ENCODE assay signal across 20 cellular contexts in the genomic region with DNA sequence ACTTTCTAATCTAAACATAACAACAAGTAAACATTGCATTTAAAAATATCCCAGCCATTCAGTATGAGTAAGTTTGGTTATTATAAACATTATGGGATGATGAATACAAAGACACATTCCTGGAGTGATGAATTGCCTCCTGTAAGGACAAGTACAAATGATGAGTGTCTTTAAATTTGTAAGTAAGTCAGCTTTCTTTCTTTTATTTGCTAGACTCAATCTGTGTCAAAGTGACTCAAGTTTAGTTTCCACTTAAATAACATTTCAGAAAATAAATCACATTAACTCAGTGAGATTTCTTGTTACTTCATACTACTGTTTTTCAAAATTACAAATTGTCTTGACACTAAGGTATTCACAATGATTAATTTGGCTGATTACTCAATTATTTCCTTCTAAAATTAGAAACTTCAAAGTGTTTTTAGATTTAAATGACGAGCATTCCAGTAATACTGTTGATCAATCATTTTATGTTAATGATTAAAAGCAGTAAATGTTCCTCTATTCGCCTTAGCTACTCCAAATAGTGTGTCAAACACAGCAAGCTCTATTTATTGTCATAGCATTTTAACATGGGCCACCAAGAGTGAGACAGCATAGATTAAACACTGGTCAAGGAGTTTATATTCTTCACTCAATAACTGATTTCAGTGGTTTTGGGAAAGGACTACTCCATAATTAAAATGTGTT.
"Had no signal": no experiment of that assay in that cellular context is flagged by ENCODE, and none has a peak within 500 bp of the region (broad histone marks: within the 10 kb centered on the region; RNA-seq: fewer than 3 reads in every experiment).

No MANE protein-coding gene starts in this region.

- H3K36me3 Mint-ChIP-seq: activated naive CD4-positive, alpha-beta T cell treated with anti-CD3 and anti-CD28 coated beads, Interleukin-2, amount 50 U/mL, for 24 hours; natural killer cell had no signal

- H3K27me3 Mint-ChIP-seq: activated naive CD4-positive, alpha-beta T cell treated with anti-CD3 and anti-CD28 coated beads, Interleukin-2, amount 50 U/mL, for 24 hours; T-helper 17 cell had no signal

- H3K4me1 Mint-ChIP-seq: activated naive CD4-positive, alpha-beta T cell treated with anti-CD3 and anti-CD28 coated beads, Interleukin-2, amount 50 U/mL, for 24 hours; natural killer cell; T-helper 17 cell had no signal

- ATAC-seq: activated T-cell treated with anti-CD3 and anti-CD28 coated beads, Interleukin-2, amount 50 U/mL, for 72 hours; gastrocnemius medialis; left ventricle myocardium superior; natural killer cell; T-helper 17 cell had no signal

- H3K4me1 ChIP-seq: gastrocnemius medialis had no signal

- H3K27ac Mint-ChIP-seq: activated naive CD4-positive, alpha-beta T cell treated with anti-CD3 and anti-CD28 coated beads, Interleukin-2, amount 50 U/mL, for 24 hours; activated T-cell treated with anti-CD3 and anti-CD28 coated beads, Interleukin-2, amount 50 U/mL, for 72 hours; natural killer cell; T-helper 17 cell had no signal

- H3K4me3 Mint-ChIP-seq: activated naive CD4-positive, alpha-beta T cell treated with anti-CD3 and anti-CD28 coated beads, Interleukin-2, amount 50 U/mL, for 24 hours; activated T-cell treated with anti-CD3 and anti-CD28 coated beads, Interleukin-2, amount 50 U/mL, for 72 hours; natural killer cell; T-helper 17 cell had no signal

- H3K27me3 ChIP-seq: dorsolateral prefrontal cortex, gastrocnemius medialis, neutrophil had no signal

- DNase-seq: activated CD4-positive, CD25-positive, alpha-beta regulatory T cell treated with anti-CD3 and anti-CD28 coated beads, Interleukin-2, amount 50 U/mL, for 72 hours; activated CD8-positive, alpha-beta memory T cell treated with anti-CD3 and anti-CD28 coated beads for 24 hours; activated CD8-positive, alpha-beta memory T cell treated with anti-CD3 and anti-CD28 coated beads, Interleukin-2, amount 50 U/mL, for 48 hours; activated gamma-delta T cell; activated T-cell treated with anti-CD3 and anti-CD28 coated beads, Interleukin-2, amount 50 U/mL, for 72 hours; caudate nucleus; dorsolateral prefrontal cortex; erythroblast; gastrocnemius medialis; head of caudate nucleus; kidney; left ventricle myocardium superior; mesendoderm; natural killer cell; stimulated activated CD8-positive, alpha-beta memory T cell treated with anti-CD3 and anti-CD28 coated beads, Interleukin-4, amount 100 ng/mL, for 48 hours; stimulated activated naive CD4-positive, alpha-beta T cell; T-helper 17 cell had no signal

- H3K9me3 ChIP-seq: gastrocnemius medialis, neutrophil had no signal

- FAIRE-seq: kidney had no signal

- H3K36me3 ChIP-seq: gastrocnemius medialis, neutrophil had no signal

- H3K4me3 ChIP-seq: dorsolateral prefrontal cortex, gastrocnemius medialis had no signal

- H3K27ac ChIP-seq: dorsolateral prefrontal cortex, gastrocnemius medialis, neutrophil, VCaP had no signal
